26 cellular contexts compared by ENCODE assay signal in genomic region chr1:36438715-36439114, GRCh38. TPM values are rescaled to one million over a fixed set of nuclear protein-coding genes. Genes with fewer than 3 reads are reported as not detected.
"Had no signal": no experiment of that assay in that cellular context is flagged by ENCODE, and none has a peak within 500 bp of the region (broad histone marks: within the 10 kb centered on the region; RNA-seq: fewer than 3 reads in every experiment).

No MANE protein-coding gene starts in this region.

- ATAC-seq: natural killer cell; stimulated activated memory B cell treated with anti-CD40 and anti-IgM and Interleukin-4, amounts not matched to agents 10 μg/mL and 1 μg/mL and 100 μg/mL, for 72 hours; stimulated activated naive CD8-positive, alpha-beta T cell treated with anti-CD3 and anti-CD28 coated beads, Interleukin-15, amount 100 ng/mL, for 72 hours; upper lobe of right lung had no signal

- H3K27ac ChIP-seq: left ventricle myocardium inferior, neural progenitor cell, ovary, prostate gland, sigmoid colon, tibial nerve, upper lobe of right lung had no signal

- H3K9ac ChIP-seq: neural progenitor cell had no signal

- H3K27ac Mint-ChIP-seq: naive B cell; natural killer cell; nephron progenitor cell; neural progenitor cell; stimulated activated memory B cell treated with anti-CD40 and anti-IgM and Interleukin-4, amounts not matched to agents 10 μg/mL and 1 μg/mL and 100 μg/mL, for 72 hours had no signal

- H3K4me2 ChIP-seq: neural progenitor cell had no signal

- H3K4me3 ChIP-seq: left ventricle myocardium inferior, lung, neural progenitor cell, ovary, prostate gland, sigmoid colon, tibial nerve, upper lobe of right lung had no signal

- DNase-seq: head of caudate nucleus; hippocampal formation; islet precursor cell; left ventricle myocardium inferior; naive B cell; natural killer cell; nephron progenitor cell; ovary; retina; right cardiac atrium; sigmoid colon; small intestine; stimulated activated CD4-positive, alpha-beta T cell treated with anti-CD3 and anti-CD28 coated beads, Interleukin-1b, Interleukin-23, amount 100 ng/mL, for 48 hours; stimulated activated CD4-positive, alpha-beta T cell treated with anti-CD3 and anti-CD28 coated beads, Interleukin-2, amount 100 ng/mL, for 48 hours; stimulated activated CD4-positive, alpha-beta T cell treated with anti-CD3 and anti-CD28 coated beads, Interleukin-4, amount 100 ng/mL, for 4 hours; stimulated activated CD8-positive, alpha-beta memory T cell treated with anti-CD3 and anti-CD28 coated beads, Interleukin-4, amount 100 ng/mL, for 48 hours; stimulated activated naive CD4-positive, alpha-beta T cell treated with Interleukin-2 at 50 U/mL for 16 hours; stimulated activated naive CD8-positive, alpha-beta T cell treated with anti-CD3 and anti-CD28 coated beads, Interleukin-15, amount 100 ng/mL, for 72 hours; substantia nigra; upper lobe of right lung had no signal

- H3K27me3 ChIP-seq: neural progenitor cell, ovary, sigmoid colon, tibial nerve, upper lobe of right lung had no signal

- H3K4me1 ChIP-seq: left ventricle myocardium inferior, neural progenitor cell, prostate gland, sigmoid colon, tibial nerve had no signal

- H2AFZ ChIP-seq: neural progenitor cell had no signal

- H3K36me3 Mint-ChIP-seq: naive B cell; natural killer cell; stimulated activated memory B cell treated with anti-CD40 and anti-IgM and Interleukin-4, amounts not matched to agents 10 μg/mL and 1 μg/mL and 100 μg/mL, for 72 hours had no signal

- H3K27me3 Mint-ChIP-seq: naive B cell; stimulated activated memory B cell treated with anti-CD40 and anti-IgM and Interleukin-4, amounts not matched to agents 10 μg/mL and 1 μg/mL and 100 μg/mL, for 72 hours; stimulated activated naive CD8-positive, alpha-beta T cell treated with anti-CD3 and anti-CD28 coated beads, Interleukin-15, amount 100 ng/mL, for 72 hours had no signal

- H3K4me1 Mint-ChIP-seq: naive B cell; natural killer cell; stimulated activated memory B cell treated with anti-CD40 and anti-IgM and Interleukin-4, amounts not matched to agents 10 μg/mL and 1 μg/mL and 100 μg/mL, for 72 hours; stimulated activated naive CD8-positive, alpha-beta T cell treated with anti-CD3 and anti-CD28 coated beads, Interleukin-15, amount 100 ng/mL, for 72 hours had no signal

- H3K4me3 Mint-ChIP-seq: natural killer cell; nephron progenitor cell; neural progenitor cell; stimulated activated memory B cell treated with anti-CD40 and anti-IgM and Interleukin-4, amounts not matched to agents 10 μg/mL and 1 μg/mL and 100 μg/mL, for 72 hours; stimulated activated naive CD8-positive, alpha-beta T cell treated with anti-CD3 and anti-CD28 coated beads, Interleukin-15, amount 100 ng/mL, for 72 hours had no signal

- H3K9me3 ChIP-seq: left ventricle myocardium inferior, ovary, prostate gland, sigmoid colon, tibial nerve, upper lobe of right lung had no signal

- H3K9me3 Mint-ChIP-seq: naive B cell; natural killer cell; nephron progenitor cell; neural progenitor cell; stimulated activated memory B cell treated with anti-CD40 and anti-IgM and Interleukin-4, amounts not matched to agents 10 μg/mL and 1 μg/mL and 100 μg/mL, for 72 hours; stimulated activated naive CD8-positive, alpha-beta T cell treated with anti-CD3 and anti-CD28 coated beads, Interleukin-15, amount 100 ng/mL, for 72 hours had no signal

- H3K36me3 ChIP-seq: neural progenitor cell, ovary, prostate gland, upper lobe of right lung had no signal

RNA-seq across cellular contexts. Expression of gene CSF3R, which starts 44.0 kb away (rescaled TPM):
- total RNA-seq: kidney epithelial cell had no signal
